ENCODE assay signal across 15 cellular contexts in the genomic region with DNA sequence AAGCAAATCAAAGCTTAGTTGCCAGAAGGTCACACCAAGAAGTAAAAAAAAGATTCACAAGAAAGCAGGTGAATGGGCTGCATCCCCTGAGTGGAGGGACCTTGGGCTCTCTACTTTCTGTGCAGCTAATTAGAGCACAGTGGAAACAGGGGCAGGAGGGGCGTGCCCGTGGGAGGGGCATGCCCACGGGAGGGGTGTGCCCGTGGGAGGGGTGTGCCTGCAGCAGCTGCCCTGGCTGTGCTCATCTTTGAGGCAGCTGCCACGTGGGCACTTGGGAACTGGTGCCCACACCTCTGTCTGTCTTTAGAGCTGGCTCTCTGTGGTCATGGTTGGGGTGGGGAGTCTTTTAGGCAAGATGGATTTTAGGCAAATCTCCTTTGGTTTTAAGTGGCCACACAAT. TPM values are rescaled to one million over a fixed set of nuclear protein-coding genes. Genes with fewer than 3 reads are reported as not detected.
DNase-seq lines count a peak whose midpoint lies in the region; ATAC-seq and TF ChIP-seq lines count a peak whose summit lies in the region.
"Had no signal": no experiment of that assay in that cellular context is flagged by ENCODE, and none has a peak within 500 bp of the region (broad histone marks: within the 10 kb centered on the region; RNA-seq: fewer than 3 reads in every experiment).

No MANE protein-coding gene starts in this region.

- peaks cover 16% of the 10 kb centered on the region for H3K4me1 Mint-ChIP-seq in type B pancreatic cell (ENCODE audit: unreplicated experiment)
- H3K4me1 Mint-ChIP-seq in activated CD4-positive, alpha-beta memory T cell treated with anti-CD3 and anti-CD28 coated beads for 36 hours (ENCODE audit: low read depth), result no peaks in the 10 kb centered on the region

- H3K36me3 ChIP-seq in right atrium auricular region, result peaks cover 3% of the 10 kb centered on the region
- H3K36me3 ChIP-seq: transverse colon had no signal

- TF ChIP-seq CTCF in right atrium auricular region (IDR thresholded peaks at IDR 0.05) (no peak), type B pancreatic cell (conservative IDR thresholded peaks at IDR 0.05) (no peak)

- ATAC-seq in Right ventricle myocardium superior (ENCODE audit: poor library complexity) (peak; percentile 88), GM21360 (IDR thresholded peaks at IDR 0.05; ENCODE audit: unreplicated experiment) (no peak)
- ATAC-seq: K562 had no signal

- H3K27me3 Mint-ChIP-seq in type B pancreatic cell, result no peaks in the 10 kb centered on the region
- H3K27me3 Mint-ChIP-seq in activated CD4-positive, alpha-beta memory T cell treated with anti-CD3 and anti-CD28 coated beads for 36 hours, result peaks cover 28% of the 10 kb centered on the region

- no peaks in the 10 kb centered on the region for H3K27me3 ChIP-seq in right atrium auricular region
- H3K27me3 ChIP-seq: BE2C, transverse colon had no signal

- intact Hi-C loops in Right ventricle myocardium superior (cut with DNase I), result no loop called here
- intact Hi-C loops in head of caudate nucleus (cut with DNase I), result no loop called here
- intact Hi-C loops in activated CD4-positive, alpha-beta memory T cell treated with anti-CD3 and anti-CD28 coated beads for 36 hours (cut with micrococcal nuclease), result no loop called here

- CTCF ChIA-PET in activated CD4-positive, alpha-beta memory T cell treated with anti-CD3 and anti-CD28 coated beads for 36 hours (lab: Charles Lee), result interaction anchor here (1.0 kb wide), 1 partner anchor 31 kb away, joined by 4 read pairs; no protein-coding TSS in a partner anchor

- peak overlapping the region; percentile 48 for H3K27ac Mint-ChIP-seq in type B pancreatic cell
- no peak overlapping the region for H3K27ac Mint-ChIP-seq in activated CD4-positive, alpha-beta memory T cell treated with anti-CD3 and anti-CD28 coated beads for 36 hours

- H3K4me1 ChIP-seq in right atrium auricular region, result peaks cover 0 to 9% of the 10 kb centered on the region in 2 donors
- H3K4me1 ChIP-seq: transverse colon had no signal

- H3K36me3 Mint-ChIP-seq in type B pancreatic cell, result peaks cover 20% of the 10 kb centered on the region
- peaks cover 2% of the 10 kb centered on the region for H3K36me3 Mint-ChIP-seq in activated CD4-positive, alpha-beta memory T cell treated with anti-CD3 and anti-CD28 coated beads for 36 hours

- POLR2A ChIA-PET in activated CD4-positive, alpha-beta memory T cell treated with anti-CD3 and anti-CD28 coated beads for 36 hours (lab: Charles Lee), result no interaction called here

- DNase-seq in Right ventricle myocardium superior (peak; percentile 55), right atrium auricular region (ENCODE audit: low spot score) (no peak), NAMALWA (ENCODE audit: low spot score) (peak; percentile 44), head of caudate nucleus (peak in 39 of 42 donors; percentile 28 to 72 (median 52)), type B pancreatic cell (ENCODE audit: extremely low spot score, unreplicated experiment) (no peak), NCI-H510A (lab: John Stamatoyannopoulos, UW) (no peak)
- DNase-seq in activated CD4-positive, alpha-beta memory T cell treated with anti-CD3 and anti-CD28 coated beads for 36 hours, result no peak
- DNase-seq: BE2C; kidney; NCI-H187; NK-92 treated with Interleukin-12 subunit alpha and Interleukin-12 subunit beta, amount 100 ng/mL, for 24 hours; transverse colon; WERI-Rb-1 had no signal

- no peak overlapping the region for H3K4me3 Mint-ChIP-seq in type B pancreatic cell
- H3K4me3 Mint-ChIP-seq in activated CD4-positive, alpha-beta memory T cell treated with anti-CD3 and anti-CD28 coated beads for 36 hours, result no peak overlapping the region

- no peaks in the 10 kb centered on the region for H3K9me3 ChIP-seq in right atrium auricular region
- H3K9me3 ChIP-seq: BE2C, transverse colon had no signal

- no peak overlapping the region for H3K27ac ChIP-seq in right atrium auricular region
- H3K27ac ChIP-seq: transverse colon, WERI-Rb-1 had no signal

- no peak overlapping the region for H3K4me3 ChIP-seq in right atrium auricular region
- H3K4me3 ChIP-seq: K562, transverse colon had no signal

- no peaks in the 10 kb centered on the region for H3K9me3 Mint-ChIP-seq in type B pancreatic cell
- no peaks in the 10 kb centered on the region for H3K9me3 Mint-ChIP-seq in activated CD4-positive, alpha-beta memory T cell treated with anti-CD3 and anti-CD28 coated beads for 36 hours

RNA-seq across cellular contexts. Expression of a gene that starts 60.0 kb away (rescaled TPM):
- 39.5 TPM for total RNA-seq in Right ventricle myocardium superior
- total RNA-seq in right atrium auricular region, result 10 to 100 TPM; 28.3 to 30.2 TPM
- total RNA-seq in type B pancreatic cell (ENCODE audit: low replicate concordance), result 45.7 and 73.8 TPM in 2 replicates
- total RNA-seq in activated CD4-positive, alpha-beta memory T cell treated with anti-CD3 and anti-CD28 coated beads for 36 hours, result 1 to 10 TPM; 1.5 to 1.9 TPM

Comparison
In these comparisons a context has a peak if more than half of its experiments do, and no peak if none do; other contexts are left out.
1. DNase-seq: peak in Right ventricle myocardium superior (single experiment), NAMALWA (single experiment) and head of caudate nucleus (39 of 42); none in right atrium auricular region (single experiment), type B pancreatic cell (single experiment), activated CD4-positive, alpha-beta memory T cell treated with anti-CD3 and anti-CD28 coated beads for 36 hours (single experiment) and NCI-H510A (single experiment).
2. RNA of a gene that starts 60.0 kb away (total RNA-seq): 45.7 to 73.8 TPM in type B pancreatic cell, 39.5 TPM in Right ventricle myocardium superior (single experiment) and 28.3 to 30.2 TPM in right atrium auricular region; 1.5 to 1.9 TPM in activated CD4-positive, alpha-beta memory T cell treated with anti-CD3 and anti-CD28 coated beads for 36 hours; every median in the first group is over 10 times any median in the second.